In the genomic region with DNA sequence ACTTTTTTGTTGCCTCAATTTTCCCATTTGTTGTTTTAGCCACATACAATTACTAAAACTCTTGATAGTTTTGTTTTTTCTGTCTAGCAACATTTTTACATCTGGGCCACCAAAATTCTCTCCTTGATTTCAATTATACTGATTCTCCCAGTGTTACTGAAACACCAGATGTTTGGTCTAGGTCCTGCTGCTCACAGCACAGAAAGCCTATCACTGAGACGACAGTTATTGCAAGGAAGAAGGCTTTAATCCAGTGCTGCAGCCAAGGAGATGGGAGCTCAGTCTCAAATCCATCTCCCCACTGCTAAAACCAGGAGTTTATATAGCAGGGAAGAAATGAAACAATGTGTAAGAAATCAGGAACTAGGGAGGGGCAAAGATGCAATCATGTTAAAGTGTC, we compare ENCODE assay signal across 1 cellular context.
TF ChIP-seq lines count a peak whose summit lies in the region.

No MANE protein-coding gene starts in this region.

TF ChIP-seq in SK-N-SH, 30 proteins besides CTCF, POLR2A, EP300 and RAD21 (continued from another document):
- TF ChIP-seq, protein P1, sequence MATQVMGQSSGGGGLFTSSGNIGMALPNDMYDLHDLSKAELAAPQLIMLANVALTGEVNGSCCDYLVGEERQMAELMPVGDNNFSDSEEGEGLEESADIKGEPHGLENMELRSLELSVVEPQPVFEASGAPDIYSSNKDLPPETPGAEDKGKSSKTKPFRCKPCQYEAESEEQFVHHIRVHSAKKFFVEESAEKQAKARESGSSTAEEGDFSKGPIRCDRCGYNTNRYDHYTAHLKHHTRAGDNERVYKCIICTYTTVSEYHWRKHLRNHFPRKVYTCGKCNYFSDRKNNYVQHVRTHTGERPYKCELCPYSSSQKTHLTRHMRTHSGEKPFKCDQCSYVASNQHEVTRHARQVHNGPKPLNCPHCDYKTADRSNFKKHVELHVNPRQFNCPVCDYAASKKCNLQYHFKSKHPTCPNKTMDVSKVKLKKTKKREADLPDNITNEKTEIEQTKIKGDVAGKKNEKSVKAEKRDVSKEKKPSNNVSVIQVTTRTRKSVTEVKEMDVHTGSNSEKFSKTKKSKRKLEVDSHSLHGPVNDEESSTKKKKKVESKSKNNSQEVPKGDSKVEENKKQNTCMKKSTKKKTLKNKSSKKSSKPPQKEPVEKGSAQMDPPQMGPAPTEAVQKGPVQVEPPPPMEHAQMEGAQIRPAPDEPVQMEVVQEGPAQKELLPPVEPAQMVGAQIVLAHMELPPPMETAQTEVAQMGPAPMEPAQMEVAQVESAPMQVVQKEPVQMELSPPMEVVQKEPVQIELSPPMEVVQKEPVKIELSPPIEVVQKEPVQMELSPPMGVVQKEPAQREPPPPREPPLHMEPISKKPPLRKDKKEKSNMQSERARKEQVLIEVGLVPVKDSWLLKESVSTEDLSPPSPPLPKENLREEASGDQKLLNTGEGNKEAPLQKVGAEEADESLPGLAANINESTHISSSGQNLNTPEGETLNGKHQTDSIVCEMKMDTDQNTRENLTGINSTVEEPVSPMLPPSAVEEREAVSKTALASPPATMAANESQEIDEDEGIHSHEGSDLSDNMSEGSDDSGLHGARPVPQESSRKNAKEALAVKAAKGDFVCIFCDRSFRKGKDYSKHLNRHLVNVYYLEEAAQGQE (IDR thresholded peaks at IDR 0.05; ENCODE audit: low read depth, low read length), result no peak
- TF ChIP-seq GATA2 (CRISPR knock-in tag; IDR thresholded peaks at IDR 0.05), result no peak
- no peak for TF ChIP-seq JUND (IDR thresholded peaks at IDR 0.05)
- no peak for TF ChIP-seq NRF1 (IDR thresholded peaks at IDR 0.05; ENCODE audit: low read depth, low read length)
- no peak for TF ChIP-seq RCOR1 (IDR thresholded peaks at IDR 0.05; ENCODE audit: low read length)
- TF ChIP-seq YY1 (IDR thresholded peaks at IDR 0.05; ENCODE audit: low read depth), result no peak
- no peak for TF ChIP-seq POLR2AphosphoS5 (IDR thresholded peaks at IDR 0.05; ENCODE audit: low read depth, low read length)
- TF ChIP-seq, protein P2, sequence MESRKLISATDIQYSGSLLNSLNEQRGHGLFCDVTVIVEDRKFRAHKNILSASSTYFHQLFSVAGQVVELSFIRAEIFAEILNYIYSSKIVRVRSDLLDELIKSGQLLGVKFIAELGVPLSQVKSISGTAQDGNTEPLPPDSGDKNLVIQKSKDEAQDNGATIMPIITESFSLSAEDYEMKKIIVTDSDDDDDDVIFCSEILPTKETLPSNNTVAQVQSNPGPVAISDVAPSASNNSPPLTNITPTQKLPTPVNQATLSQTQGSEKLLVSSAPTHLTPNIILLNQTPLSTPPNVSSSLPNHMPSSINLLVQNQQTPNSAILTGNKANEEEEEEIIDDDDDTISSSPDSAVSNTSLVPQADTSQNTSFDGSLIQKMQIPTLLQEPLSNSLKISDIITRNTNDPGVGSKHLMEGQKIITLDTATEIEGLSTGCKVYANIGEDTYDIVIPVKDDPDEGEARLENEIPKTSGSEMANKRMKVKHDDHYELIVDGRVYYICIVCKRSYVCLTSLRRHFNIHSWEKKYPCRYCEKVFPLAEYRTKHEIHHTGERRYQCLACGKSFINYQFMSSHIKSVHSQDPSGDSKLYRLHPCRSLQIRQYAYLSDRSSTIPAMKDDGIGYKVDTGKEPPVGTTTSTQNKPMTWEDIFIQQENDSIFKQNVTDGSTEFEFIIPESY (IDR thresholded peaks at IDR 0.05; ENCODE audit: borderline replicate concordance, low read depth), result no peak
- TF ChIP-seq RXRA (IDR thresholded peaks at IDR 0.05; ENCODE audit: borderline replicate concordance, low read depth), result no peak
- no peak for TF ChIP-seq FOSL2 (IDR thresholded peaks at IDR 0.05; ENCODE audit: borderline replicate concordance, low read depth)
- TF ChIP-seq EZH2phosphoT487 (IDR thresholded peaks at IDR 0.05; ENCODE audit: borderline replicate concordance, low read depth), result no peak
- TF ChIP-seq MAX (IDR thresholded peaks at IDR 0.05; ENCODE audit: low read depth), result no peak
- no peak for TF ChIP-seq TAF1 (IDR thresholded peaks at IDR 0.05; ENCODE audit: borderline replicate concordance, low read depth, low read length)
- no peak for TF ChIP-seq MEF2A (IDR thresholded peaks at IDR 0.05; ENCODE audit: borderline replicate concordance, low read depth)
- TF ChIP-seq TCF12 (IDR thresholded peaks at IDR 0.05), result no peak
- no peak for TF ChIP-seq SIN3A (IDR thresholded peaks at IDR 0.05; ENCODE audit: borderline replicate concordance, low read depth, low read length)
